1 cellular context compared by ENCODE assay signal in genomic region chr18:13262358-13262680, GRCh38. TPM values are rescaled to one million over a fixed set of nuclear protein-coding genes. Genes with fewer than 3 reads are reported as not detected.
"Had no signal": no experiment of that assay in that cellular context is flagged by ENCODE, and none has a peak within 500 bp of the region (broad histone marks: within the 10 kb centered on the region; RNA-seq: fewer than 3 reads in every experiment).

No MANE protein-coding gene starts in this region.

RNA-seq across cellular contexts. Expression of gene LDLRAD4, which starts 43.8 kb away (rescaled TPM):
- total RNA-seq: IMR-90 had no signal
- polyA plus RNA-seq: IMR-90 had no signal
